In the genomic region with DNA sequence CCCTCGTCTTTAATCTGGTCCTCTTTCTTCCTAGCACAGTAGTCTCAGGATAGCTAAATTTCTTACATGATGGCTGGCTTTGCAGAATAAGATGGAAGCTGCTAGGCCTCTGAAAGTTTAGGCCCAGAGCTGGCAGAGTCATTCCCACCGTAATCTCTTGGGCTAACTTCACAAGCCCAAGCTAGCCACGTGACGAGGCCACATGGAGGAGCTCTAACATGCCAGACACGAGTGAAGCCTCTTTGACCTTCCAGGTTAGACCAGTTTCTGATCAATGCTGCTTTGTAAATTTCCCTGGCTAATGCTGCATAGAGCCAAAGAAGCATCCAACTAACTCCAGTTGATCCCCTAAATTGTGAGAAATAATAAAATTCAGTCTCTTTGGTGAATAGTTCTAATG, we compare ENCODE assay signal across 12 cellular contexts. TPM values are rescaled to one million over a fixed set of nuclear protein-coding genes. Genes with fewer than 3 reads are reported as not detected.
DNase-seq lines count a peak whose midpoint lies in the region; ATAC-seq and TF ChIP-seq lines count a peak whose summit lies in the region.
"Had no signal": no experiment of that assay in that cellular context is flagged by ENCODE, and none has a peak within 500 bp of the region (broad histone marks: within the 10 kb centered on the region; RNA-seq: fewer than 3 reads in every experiment).

No MANE protein-coding gene starts in this region.

- H3K36me3 ChIP-seq in ACC112 (ENCODE audit: insufficient read depth, low read length) (no peaks in the 10 kb centered on the region), heart right ventricle (no peaks in the 10 kb centered on the region)
- H3K36me3 ChIP-seq: prostate gland had no signal

- H3K9me3 ChIP-seq in heart right ventricle = no peaks in the 10 kb centered on the region
- H3K9me3 ChIP-seq: prostate gland had no signal

- no peak overlapping the region for H3K4me3 ChIP-seq in ACC112 (ENCODE audit: low read depth, low read length)
- no peak overlapping the region for H3K4me3 ChIP-seq in heart right ventricle
- H3K4me3 ChIP-seq: prostate gland had no signal

- H3K27me3 ChIP-seq in ACC112 (ENCODE audit: insufficient read depth, low read length) (peaks cover 7% of the 10 kb centered on the region), heart right ventricle (peaks cover 0 to 8% (median 0%) of the 10 kb centered on the region in 7 donors)

- H3K4me1 ChIP-seq in ACC112 (ENCODE audit: control insufficient read depth, insufficient read depth, low read length, unreplicated experiment) (no peaks in the 10 kb centered on the region), heart right ventricle (no peaks in the 10 kb centered on the region)
- H3K4me1 ChIP-seq: prostate gland had no signal

- DNase-seq in GM13977 (ENCODE audit: low spot score) (no peak), OCI-M1 (lab: John Stamatoyannopoulos, UW) (peak; percentile 17), iPS DF 4.7 (ENCODE audit: extremely low read depth, low spot score) (peak; percentile 41), D341Med (ENCODE audit: low spot score) (no peak), NOMO-1 treated with DMSO at 0.1 percent for 48 hours (lab: John Stamatoyannopoulos, UW; ENCODE audit: unreplicated experiment) (no peak), HK-2 (ENCODE audit: unreplicated experiment) (no peak), heart right ventricle (no peak)
- DNase-seq: NCI-H226; stimulated activated CD4-positive, alpha-beta T cell treated with anti-CD3 and anti-CD28 coated beads, Interleukin-2, amount 100 ng/mL, for 24 hours had no signal

- WGBS in heart right ventricle, 2 donors = 61 to 67% methylated on average over 5 of the region's 5 CpGs

- in situ Hi-C loops in GM13977 (cut with MboI; ENCODE audit: low pct_unique_long_range_greater_than_20kb, low sequenced_read_pairs, unreplicated experiment) = no loop called here

- no peaks in the 10 kb centered on the region for H3K79me2 ChIP-seq in ACC112 (ENCODE audit: control insufficient read depth, insufficient read depth, low read length, unreplicated experiment)

- intact Hi-C loops in heart right ventricle (cut with DNase I) = loop anchor here in 1 of 10 donors (10.0 kb wide), 1 partner anchor 727 kb away; no protein-coding TSS in a partner anchor

- TF ChIP-seq CTCF in GM13977 (IDR thresholded peaks at IDR 0.05; ENCODE audit: extremely low read depth, insufficient read depth, missing control alignments) = peak; percentile 20
- TF ChIP-seq CTCF in heart right ventricle (IDR thresholded peaks at IDR 0.05) = no peak

- H3K27ac ChIP-seq in ACC112 (ENCODE audit: low read depth, low read length) (no peak overlapping the region), heart right ventricle (no peak overlapping the region)
- H3K27ac ChIP-seq: prostate gland had no signal

- H2AFZ ChIP-seq in ACC112 (ENCODE audit: low read length, unreplicated experiment) = peak overlapping the region; percentile 66

- no peak for ATAC-seq in heart right ventricle
- ATAC-seq: stimulated activated memory B cell treated with anti-CD40 and anti-IgM and Interleukin-4, amounts not matched to agents 10 μg/mL and 1 μg/mL and 100 μg/mL, for 72 hours had no signal

RNA-seq across cellular contexts. Expression of a gene that starts 9.5 kb away (rescaled TPM):
- 1 to 10 TPM in 3 of 10 donors, under 1 TPM in 7; 0.25 to 2.6 (median 0.72) TPM for total RNA-seq in heart right ventricle
- polyA plus RNA-seq in heart right ventricle = under 1 TPM; 0.09 to 0.15 TPM

Comparison
In these comparisons a context has a peak if more than half of its experiments do, and no peak if none do; other contexts are left out.
1. DNase-seq: peak in OCI-M1 (single experiment) and iPS DF 4.7 (single experiment); none in GM13977 (single experiment), D341Med (single experiment), NOMO-1 treated with DMSO at 0.1 percent for 48 hours (single experiment), HK-2 (single experiment) and heart right ventricle (0 of 2).